Comparison of ENCODE assay signal across 1 cellular context in genomic region chr1:68113961-68114360, GRCh38.
TF ChIP-seq lines count a peak whose summit lies in the region.

No MANE protein-coding gene starts in this region.

TF ChIP-seq in IMR-90, 13 proteins besides CTCF, POLR2A, EP300 and RAD21 (continued from another document):
- no peak for TF ChIP-seq ELK1 (IDR thresholded peaks at IDR 0.05; ENCODE audit: borderline replicate concordance, low read depth, low read length)
- TF ChIP-seq BHLHE40 (IDR thresholded peaks at IDR 0.05; ENCODE audit: low read depth, low read length) = no peak
- no peak for TF ChIP-seq RFX5 (IDR thresholded peaks at IDR 0.05; ENCODE audit: low read depth, low read length)
- TF ChIP-seq MAZ (IDR thresholded peaks at IDR 0.05; ENCODE audit: borderline replicate concordance, low read depth, low read length) = no peak
- TF ChIP-seq FOS (IDR thresholded peaks at IDR 0.05; ENCODE audit: low read depth, low read length) = no peak
- TF ChIP-seq CHD1 (IDR thresholded peaks at IDR 0.05; ENCODE audit: low read depth, low read length) = no peak
- no peak for TF ChIP-seq MAFK (IDR thresholded peaks at IDR 0.05; ENCODE audit: low read depth, low read length)
- TF ChIP-seq RCOR1 (IDR thresholded peaks at IDR 0.05; ENCODE audit: insufficient replicate concordance, low read length) = no peak
- TF ChIP-seq CEBPB (IDR thresholded peaks at IDR 0.05; ENCODE audit: low read depth, low read length) = no peak
TF ChIP-seq in IMR-90: peak in this region for 0.
